In genomic region chr6:11912420-11912819, GRCh38 we compare ENCODE assay signal across 2 cellular contexts.
TF ChIP-seq lines count a peak whose summit lies in the region.

No MANE protein-coding gene starts in this region.

TF ChIP-seq in SK-N-SH, 30 proteins besides CTCF, POLR2A, EP300 and RAD21:
- TF ChIP-seq, protein P1, sequence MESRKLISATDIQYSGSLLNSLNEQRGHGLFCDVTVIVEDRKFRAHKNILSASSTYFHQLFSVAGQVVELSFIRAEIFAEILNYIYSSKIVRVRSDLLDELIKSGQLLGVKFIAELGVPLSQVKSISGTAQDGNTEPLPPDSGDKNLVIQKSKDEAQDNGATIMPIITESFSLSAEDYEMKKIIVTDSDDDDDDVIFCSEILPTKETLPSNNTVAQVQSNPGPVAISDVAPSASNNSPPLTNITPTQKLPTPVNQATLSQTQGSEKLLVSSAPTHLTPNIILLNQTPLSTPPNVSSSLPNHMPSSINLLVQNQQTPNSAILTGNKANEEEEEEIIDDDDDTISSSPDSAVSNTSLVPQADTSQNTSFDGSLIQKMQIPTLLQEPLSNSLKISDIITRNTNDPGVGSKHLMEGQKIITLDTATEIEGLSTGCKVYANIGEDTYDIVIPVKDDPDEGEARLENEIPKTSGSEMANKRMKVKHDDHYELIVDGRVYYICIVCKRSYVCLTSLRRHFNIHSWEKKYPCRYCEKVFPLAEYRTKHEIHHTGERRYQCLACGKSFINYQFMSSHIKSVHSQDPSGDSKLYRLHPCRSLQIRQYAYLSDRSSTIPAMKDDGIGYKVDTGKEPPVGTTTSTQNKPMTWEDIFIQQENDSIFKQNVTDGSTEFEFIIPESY (IDR thresholded peaks at IDR 0.05; ENCODE audit: borderline replicate concordance, low read depth): no peak
- TF ChIP-seq FOSL2 (IDR thresholded peaks at IDR 0.05; ENCODE audit: borderline replicate concordance, low read depth) (no peak), SIN3A (IDR thresholded peaks at IDR 0.05; ENCODE audit: borderline replicate concordance, low read depth, low read length) (no peak), SMC3 (IDR thresholded peaks at IDR 0.05; ENCODE audit: low read depth, low read length) (no peak), RXRA (IDR thresholded peaks at IDR 0.05; ENCODE audit: borderline replicate concordance, low read depth) (no peak)

TF ChIP-seq in SK-N-SH treated with all-trans-retinoic acid at 6 μM for 48 hours, 23 proteins besides CTCF, POLR2A, EP300 and RAD21 (continued from another document):
- TF ChIP-seq, protein P2, sequence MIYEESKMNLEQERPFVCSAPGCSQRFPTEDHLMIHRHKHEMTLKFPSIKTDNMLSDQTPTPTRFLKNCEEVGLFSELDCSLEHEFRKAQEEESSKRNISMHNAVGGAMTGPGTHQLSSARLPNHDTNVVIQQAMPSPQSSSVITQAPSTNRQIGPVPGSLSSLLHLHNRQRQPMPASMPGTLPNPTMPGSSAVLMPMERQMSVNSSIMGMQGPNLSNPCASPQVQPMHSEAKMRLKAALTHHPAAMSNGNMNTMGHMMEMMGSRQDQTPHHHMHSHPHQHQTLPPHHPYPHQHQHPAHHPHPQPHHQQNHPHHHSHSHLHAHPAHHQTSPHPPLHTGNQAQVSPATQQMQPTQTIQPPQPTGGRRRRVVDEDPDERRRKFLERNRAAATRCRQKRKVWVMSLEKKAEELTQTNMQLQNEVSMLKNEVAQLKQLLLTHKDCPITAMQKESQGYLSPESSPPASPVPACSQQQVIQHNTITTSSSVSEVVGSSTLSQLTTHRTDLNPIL (CRISPR knock-in tag; IDR thresholded peaks at IDR 0.05; ENCODE audit: low read depth): no peak
- TF ChIP-seq RARB (CRISPR knock-in tag; IDR thresholded peaks at IDR 0.05) (no peak), ARNTL (CRISPR knock-in tag; IDR thresholded peaks at IDR 0.05; ENCODE audit: borderline replicate concordance, low read depth) (no peak), ZFP3 (CRISPR knock-in tag; IDR thresholded peaks at IDR 0.05) (no peak), TCF4 (CRISPR knock-in tag; IDR thresholded peaks at IDR 0.05; ENCODE audit: borderline replicate concordance) (no peak), CSDC2 (CRISPR knock-in tag; IDR thresholded peaks at IDR 0.05) (no peak), ZNF8 (CRISPR knock-in tag; IDR thresholded peaks at IDR 0.05) (no peak), ZNF70 (CRISPR knock-in tag; IDR thresholded peaks at IDR 0.05) (no peak), ZFP30 (CRISPR knock-in tag; IDR thresholded peaks at IDR 0.05) (no peak), ZNF565 (CRISPR knock-in tag; conservative IDR thresholded peaks at IDR 0.05; ENCODE audit: low read depth) (no peak), TOX (CRISPR knock-in tag; IDR thresholded peaks at IDR 0.05; ENCODE audit: borderline replicate concordance) (no peak)
TF ChIP-seq in SK-N-SH treated with all-trans-retinoic acid at 6 μM for 48 hours: peak in this region for 0.
